In the genomic region with DNA sequence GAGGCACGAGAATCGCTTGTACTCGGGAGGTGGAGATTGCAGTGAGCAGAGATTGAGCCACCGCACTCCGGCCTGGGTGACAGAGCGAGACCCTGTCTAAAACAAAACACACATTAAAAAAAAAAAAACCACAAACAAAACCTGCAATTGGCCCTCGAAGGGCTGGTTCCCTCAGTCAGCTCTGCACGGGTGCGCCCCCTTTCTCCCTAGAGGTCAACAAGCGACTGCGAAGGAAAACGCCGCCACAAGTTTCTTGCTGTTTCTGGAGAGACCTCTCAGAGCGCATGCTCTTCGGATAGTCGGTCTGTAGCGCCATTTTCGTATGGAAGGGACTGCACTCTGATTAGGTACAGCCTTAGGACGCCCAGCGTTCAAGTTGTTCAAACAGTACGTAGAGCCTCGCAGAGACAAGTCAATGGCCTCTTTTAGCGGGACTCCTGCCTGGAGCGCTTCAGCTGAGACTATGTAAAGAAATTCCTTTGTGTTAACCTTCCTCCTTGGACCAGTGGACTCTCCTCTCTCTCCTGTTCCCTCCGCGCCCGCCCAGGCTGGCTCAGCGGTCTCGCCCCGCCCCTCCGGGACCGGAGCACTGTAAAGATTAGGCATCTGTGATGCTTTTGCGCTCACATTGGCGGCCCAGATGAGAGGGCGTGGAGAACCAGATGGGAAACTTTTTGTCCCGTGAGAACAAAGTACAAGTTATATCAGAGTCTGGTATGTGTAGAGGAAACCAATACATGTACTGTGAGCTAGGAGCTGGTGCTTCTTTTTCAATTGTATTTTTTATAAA, we compare ENCODE assay signal across 1 cellular context.
TF ChIP-seq lines count a peak whose summit lies in the region.

No MANE protein-coding gene starts in this region.

TF ChIP-seq in HepG2, 621 proteins besides CTCF, POLR2A, EP300 and RAD21 (continued from another document and continues in another):
- TF ChIP-seq, protein P1, sequence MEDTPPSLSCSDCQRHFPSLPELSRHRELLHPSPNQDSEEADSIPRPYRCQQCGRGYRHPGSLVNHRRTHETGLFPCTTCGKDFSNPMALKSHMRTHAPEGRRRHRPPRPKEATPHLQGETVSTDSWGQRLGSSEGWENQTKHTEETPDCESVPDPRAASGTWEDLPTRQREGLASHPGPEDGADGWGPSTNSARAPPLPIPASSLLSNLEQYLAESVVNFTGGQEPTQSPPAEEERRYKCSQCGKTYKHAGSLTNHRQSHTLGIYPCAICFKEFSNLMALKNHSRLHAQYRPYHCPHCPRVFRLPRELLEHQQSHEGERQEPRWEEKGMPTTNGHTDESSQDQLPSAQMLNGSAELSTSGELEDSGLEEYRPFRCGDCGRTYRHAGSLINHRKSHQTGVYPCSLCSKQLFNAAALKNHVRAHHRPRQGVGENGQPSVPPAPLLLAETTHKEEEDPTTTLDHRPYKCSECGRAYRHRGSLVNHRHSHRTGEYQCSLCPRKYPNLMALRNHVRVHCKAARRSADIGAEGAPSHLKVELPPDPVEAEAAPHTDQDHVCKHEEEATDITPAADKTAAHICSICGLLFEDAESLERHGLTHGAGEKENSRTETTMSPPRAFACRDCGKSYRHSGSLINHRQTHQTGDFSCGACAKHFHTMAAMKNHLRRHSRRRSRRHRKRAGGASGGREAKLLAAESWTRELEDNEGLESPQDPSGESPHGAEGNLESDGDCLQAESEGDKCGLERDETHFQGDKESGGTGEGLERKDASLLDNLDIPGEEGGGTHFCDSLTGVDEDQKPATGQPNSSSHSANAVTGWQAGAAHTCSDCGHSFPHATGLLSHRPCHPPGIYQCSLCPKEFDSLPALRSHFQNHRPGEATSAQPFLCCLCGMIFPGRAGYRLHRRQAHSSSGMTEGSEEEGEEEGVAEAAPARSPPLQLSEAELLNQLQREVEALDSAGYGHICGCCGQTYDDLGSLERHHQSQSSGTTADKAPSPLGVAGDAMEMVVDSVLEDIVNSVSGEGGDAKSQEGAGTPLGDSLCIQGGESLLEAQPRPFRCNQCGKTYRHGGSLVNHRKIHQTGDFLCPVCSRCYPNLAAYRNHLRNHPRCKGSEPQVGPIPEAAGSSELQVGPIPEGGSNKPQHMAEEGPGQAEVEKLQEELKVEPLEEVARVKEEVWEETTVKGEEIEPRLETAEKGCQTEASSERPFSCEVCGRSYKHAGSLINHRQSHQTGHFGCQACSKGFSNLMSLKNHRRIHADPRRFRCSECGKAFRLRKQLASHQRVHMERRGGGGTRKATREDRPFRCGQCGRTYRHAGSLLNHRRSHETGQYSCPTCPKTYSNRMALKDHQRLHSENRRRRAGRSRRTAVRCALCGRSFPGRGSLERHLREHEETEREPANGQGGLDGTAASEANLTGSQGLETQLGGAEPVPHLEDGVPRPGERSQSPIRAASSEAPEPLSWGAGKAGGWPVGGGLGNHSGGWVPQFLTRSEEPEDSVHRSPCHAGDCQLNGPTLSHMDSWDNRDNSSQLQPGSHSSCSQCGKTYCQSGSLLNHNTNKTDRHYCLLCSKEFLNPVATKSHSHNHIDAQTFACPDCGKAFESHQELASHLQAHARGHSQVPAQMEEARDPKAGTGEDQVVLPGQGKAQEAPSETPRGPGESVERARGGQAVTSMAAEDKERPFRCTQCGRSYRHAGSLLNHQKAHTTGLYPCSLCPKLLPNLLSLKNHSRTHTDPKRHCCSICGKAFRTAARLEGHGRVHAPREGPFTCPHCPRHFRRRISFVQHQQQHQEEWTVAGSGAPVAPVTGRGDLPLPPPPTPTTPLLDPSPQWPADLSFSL (CRISPR knock-in tag; IDR thresholded peaks at IDR 0.05) = no peak
- no peak for TF ChIP-seq PRPF4 (IDR thresholded peaks at IDR 0.05; ENCODE audit: low read depth, low read length, poor library complexity, severe bottlenecking)
- TF ChIP-seq, protein P2, sequence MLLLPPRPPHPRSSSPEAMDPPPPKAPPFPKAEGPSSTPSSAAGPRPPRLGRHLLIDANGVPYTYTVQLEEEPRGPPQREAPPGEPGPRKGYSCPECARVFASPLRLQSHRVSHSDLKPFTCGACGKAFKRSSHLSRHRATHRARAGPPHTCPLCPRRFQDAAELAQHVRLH (CRISPR knock-in tag; IDR thresholded peaks at IDR 0.05; ENCODE audit: borderline replicate concordance, low read depth) = no peak
- TF ChIP-seq CBX2 (IDR thresholded peaks at IDR 0.05; ENCODE audit: low read depth, low read length) = no peak
- TF ChIP-seq CBX2 (CRISPR knock-in tag; IDR thresholded peaks at IDR 0.05; ENCODE audit: low read depth) = no peak
- TF ChIP-seq, protein P3, sequence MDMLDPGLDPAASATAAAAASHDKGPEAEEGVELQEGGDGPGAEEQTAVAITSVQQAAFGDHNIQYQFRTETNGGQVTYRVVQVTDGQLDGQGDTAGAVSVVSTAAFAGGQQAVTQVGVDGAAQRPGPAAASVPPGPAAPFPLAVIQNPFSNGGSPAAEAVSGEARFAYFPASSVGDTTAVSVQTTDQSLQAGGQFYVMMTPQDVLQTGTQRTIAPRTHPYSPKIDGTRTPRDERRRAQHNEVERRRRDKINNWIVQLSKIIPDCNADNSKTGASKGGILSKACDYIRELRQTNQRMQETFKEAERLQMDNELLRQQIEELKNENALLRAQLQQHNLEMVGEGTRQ (IDR thresholded peaks at IDR 0.05; ENCODE audit: low read depth, low read length) = no peak
- TF ChIP-seq, protein P3 (CRISPR knock-in tag; IDR thresholded peaks at IDR 0.05; ENCODE audit: borderline replicate concordance) = no peak
- TF ChIP-seq PCBP2 (optimal IDR thresholded peaks at IDR 0.05; ENCODE audit: low read depth, low read length, poor library complexity, severe bottlenecking) = no peak
- no peak for TF ChIP-seq SRY (CRISPR knock-in tag; IDR thresholded peaks at IDR 0.05)
- TF ChIP-seq, protein P4, sequence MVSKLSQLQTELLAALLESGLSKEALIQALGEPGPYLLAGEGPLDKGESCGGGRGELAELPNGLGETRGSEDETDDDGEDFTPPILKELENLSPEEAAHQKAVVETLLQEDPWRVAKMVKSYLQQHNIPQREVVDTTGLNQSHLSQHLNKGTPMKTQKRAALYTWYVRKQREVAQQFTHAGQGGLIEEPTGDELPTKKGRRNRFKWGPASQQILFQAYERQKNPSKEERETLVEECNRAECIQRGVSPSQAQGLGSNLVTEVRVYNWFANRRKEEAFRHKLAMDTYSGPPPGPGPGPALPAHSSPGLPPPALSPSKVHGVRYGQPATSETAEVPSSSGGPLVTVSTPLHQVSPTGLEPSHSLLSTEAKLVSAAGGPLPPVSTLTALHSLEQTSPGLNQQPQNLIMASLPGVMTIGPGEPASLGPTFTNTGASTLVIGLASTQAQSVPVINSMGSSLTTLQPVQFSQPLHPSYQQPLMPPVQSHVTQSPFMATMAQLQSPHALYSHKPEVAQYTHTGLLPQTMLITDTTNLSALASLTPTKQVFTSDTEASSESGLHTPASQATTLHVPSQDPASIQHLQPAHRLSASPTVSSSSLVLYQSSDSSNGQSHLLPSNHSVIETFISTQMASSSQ (IDR thresholded peaks at IDR 0.05; ENCODE audit: low read depth) = no peak
- TF ChIP-seq, protein P4 (CRISPR knock-in tag; IDR thresholded peaks at IDR 0.05; ENCODE audit: borderline replicate concordance) = no peak
- TF ChIP-seq, protein P5, sequence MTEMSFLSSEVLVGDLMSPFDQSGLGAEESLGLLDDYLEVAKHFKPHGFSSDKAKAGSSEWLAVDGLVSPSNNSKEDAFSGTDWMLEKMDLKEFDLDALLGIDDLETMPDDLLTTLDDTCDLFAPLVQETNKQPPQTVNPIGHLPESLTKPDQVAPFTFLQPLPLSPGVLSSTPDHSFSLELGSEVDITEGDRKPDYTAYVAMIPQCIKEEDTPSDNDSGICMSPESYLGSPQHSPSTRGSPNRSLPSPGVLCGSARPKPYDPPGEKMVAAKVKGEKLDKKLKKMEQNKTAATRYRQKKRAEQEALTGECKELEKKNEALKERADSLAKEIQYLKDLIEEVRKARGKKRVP (CRISPR knock-in tag; IDR thresholded peaks at IDR 0.05) = peak in 1 of 2 experiments; percentile 32; a peak in 1 of 4 replicates
- peak; percentile 82 for TF ChIP-seq YEATS4 (CRISPR knock-in tag; IDR thresholded peaks at IDR 0.05; ENCODE audit: borderline replicate concordance)
- TF ChIP-seq, protein P6, sequence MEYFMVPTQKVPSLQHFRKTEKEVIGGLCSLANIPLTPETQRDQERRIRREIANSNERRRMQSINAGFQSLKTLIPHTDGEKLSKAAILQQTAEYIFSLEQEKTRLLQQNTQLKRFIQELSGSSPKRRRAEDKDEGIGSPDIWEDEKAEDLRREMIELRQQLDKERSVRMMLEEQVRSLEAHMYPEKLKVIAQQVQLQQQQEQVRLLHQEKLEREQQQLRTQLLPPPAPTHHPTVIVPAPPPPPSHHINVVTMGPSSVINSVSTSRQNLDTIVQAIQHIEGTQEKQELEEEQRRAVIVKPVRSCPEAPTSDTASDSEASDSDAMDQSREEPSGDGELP (IDR thresholded peaks at IDR 0.05; ENCODE audit: borderline replicate concordance, low read depth) = peak; percentile 55; the same call in 1 of the 2 replicates
- TF ChIP-seq, protein P7, sequence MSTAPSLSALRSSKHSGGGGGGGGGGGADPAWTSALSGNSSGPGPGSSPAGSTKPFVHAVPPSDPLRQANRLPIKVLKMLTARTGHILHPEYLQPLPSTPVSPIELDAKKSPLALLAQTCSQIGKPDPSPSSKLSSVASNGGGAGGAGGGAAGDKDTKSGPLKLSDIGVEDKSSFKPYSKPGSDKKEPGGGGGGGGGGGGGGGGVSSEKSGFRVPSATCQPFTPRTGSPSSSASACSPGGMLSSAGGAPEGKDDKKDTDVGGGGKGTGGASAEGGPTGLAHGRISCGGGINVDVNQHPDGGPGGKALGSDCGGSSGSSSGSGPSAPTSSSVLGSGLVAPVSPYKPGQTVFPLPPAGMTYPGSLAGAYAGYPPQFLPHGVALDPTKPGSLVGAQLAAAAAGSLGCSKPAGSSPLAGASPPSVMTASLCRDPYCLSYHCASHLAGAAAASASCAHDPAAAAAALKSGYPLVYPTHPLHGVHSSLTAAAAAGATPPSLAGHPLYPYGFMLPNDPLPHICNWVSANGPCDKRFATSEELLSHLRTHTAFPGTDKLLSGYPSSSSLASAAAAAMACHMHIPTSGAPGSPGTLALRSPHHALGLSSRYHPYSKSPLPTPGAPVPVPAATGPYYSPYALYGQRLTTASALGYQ (CRISPR knock-in tag; IDR thresholded peaks at IDR 0.05) = no peak
- TF ChIP-seq ZSCAN22 (CRISPR knock-in tag; IDR thresholded peaks at IDR 0.05) = no peak
- no peak for TF ChIP-seq ZNF30 (CRISPR knock-in tag; IDR thresholded peaks at IDR 0.05)
- TF ChIP-seq ZNF619 (CRISPR knock-in tag; IDR thresholded peaks at IDR 0.05) = no peak
- TF ChIP-seq JDP2 (CRISPR knock-in tag; IDR thresholded peaks at IDR 0.05; ENCODE audit: borderline replicate concordance) = no peak
- TF ChIP-seq ZMAT3 (CRISPR knock-in tag; conservative IDR thresholded peaks at IDR 0.05) = no peak
- TF ChIP-seq, protein P8, sequence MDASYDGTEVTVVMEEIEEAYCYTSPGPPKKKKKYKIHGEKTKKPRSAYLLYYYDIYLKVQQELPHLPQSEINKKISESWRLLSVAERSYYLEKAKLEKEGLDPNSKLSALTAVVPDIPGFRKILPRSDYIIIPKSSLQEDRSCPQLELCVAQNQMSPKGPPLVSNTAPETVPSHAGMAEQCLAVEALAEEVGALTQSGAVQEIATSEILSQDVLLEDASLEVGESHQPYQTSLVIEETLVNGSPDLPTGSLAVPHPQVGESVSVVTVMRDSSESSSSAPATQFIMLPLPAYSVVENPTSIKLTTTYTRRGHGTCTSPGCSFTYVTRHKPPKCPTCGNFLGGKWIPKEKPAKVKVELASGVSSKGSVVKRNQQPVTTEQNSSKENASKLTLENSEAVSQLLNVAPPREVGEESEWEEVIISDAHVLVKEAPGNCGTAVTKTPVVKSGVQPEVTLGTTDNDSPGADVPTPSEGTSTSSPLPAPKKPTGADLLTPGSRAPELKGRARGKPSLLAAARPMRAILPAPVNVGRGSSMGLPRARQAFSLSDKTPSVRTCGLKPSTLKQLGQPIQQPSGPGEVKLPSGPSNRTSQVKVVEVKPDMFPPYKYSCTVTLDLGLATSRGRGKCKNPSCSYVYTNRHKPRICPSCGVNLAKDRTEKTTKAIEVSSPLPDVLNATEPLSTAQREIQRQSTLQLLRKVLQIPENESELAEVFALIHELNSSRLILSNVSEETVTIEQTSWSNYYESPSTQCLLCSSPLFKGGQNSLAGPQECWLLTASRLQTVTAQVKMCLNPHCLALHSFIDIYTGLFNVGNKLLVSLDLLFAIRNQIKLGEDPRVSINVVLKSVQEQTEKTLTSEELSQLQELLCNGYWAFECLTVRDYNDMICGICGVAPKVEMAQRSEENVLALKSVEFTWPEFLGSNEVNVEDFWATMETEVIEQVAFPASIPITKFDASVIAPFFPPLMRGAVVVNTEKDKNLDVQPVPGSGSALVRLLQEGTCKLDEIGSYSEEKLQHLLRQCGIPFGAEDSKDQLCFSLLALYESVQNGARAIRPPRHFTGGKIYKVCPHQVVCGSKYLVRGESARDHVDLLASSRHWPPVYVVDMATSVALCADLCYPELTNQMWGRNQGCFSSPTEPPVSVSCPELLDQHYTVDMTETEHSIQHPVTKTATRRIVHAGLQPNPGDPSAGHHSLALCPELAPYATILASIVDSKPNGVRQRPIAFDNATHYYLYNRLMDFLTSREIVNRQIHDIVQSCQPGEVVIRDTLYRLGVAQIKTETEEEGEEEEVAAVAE (CRISPR knock-in tag; IDR thresholded peaks at IDR 0.05; ENCODE audit: borderline replicate concordance) = no peak
- TF ChIP-seq KAT7 (CRISPR knock-in tag; IDR thresholded peaks at IDR 0.05; ENCODE audit: borderline replicate concordance) = no peak
- peak; percentile 56; the same call in 1 of the 2 replicates for TF ChIP-seq SIN3A (IDR thresholded peaks at IDR 0.05; ENCODE audit: borderline replicate concordance, low read depth, low read length)
- TF ChIP-seq, protein P9, sequence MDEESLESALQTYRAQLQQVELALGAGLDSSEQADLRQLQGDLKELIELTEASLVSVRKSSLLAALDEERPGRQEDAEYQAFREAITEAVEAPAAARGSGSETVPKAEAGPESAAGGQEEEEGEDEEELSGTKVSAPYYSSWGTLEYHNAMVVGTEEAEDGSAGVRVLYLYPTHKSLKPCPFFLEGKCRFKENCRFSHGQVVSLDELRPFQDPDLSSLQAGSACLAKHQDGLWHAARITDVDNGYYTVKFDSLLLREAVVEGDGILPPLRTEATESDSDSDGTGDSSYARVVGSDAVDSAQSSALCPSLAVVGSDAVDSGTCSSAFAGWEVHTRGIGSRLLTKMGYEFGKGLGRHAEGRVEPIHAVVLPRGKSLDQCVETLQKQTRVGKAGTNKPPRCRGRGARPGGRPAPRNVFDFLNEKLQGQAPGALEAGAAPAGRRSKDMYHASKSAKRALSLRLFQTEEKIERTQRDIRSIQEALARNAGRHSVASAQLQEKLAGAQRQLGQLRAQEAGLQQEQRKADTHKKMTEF (CRISPR knock-in tag; IDR thresholded peaks at IDR 0.05) = peak; percentile 52; the same call in 1 of the 2 replicates
- TF ChIP-seq SNRNP70 (IDR thresholded peaks at IDR 0.05; ENCODE audit: low read depth, low read length) = no peak
